In the genomic region with DNA sequence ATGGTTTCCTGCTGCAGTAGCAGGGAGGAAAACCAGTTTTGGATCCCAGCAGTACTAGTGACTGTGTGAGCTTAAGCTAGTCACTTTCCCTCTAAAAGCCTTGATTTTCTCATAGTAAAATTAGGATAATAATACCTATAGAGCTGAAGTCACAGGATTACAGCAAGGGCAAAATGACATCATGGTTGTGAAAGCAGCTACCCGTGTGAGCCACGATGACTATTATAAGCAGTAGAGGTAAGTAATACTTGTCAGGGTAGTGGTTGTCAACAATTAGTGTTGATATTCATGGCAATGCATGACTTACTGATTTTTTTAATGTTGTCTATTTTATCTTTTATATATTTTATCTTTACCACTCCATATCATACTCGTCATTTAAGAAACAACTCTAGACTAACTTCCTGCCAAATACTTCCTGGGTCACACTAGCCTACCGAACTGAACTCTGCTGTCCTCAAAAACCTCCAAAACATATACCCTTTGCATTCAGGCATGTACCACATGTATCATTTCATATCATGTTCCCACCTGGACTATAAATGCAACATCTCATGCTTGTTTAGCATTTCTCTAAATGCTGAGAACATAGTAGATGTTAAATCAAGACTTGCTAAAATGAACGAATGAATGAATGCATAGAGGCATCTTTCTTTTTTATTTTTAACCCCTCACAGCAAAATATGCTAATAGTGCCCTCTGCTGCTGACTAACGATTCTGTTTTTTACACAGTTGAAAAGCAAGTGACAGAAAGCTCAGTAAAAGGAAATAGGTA, we compare ENCODE assay signal across 7 cellular contexts.
DNase-seq lines count a peak whose midpoint lies in the region; ATAC-seq, FAIRE-seq and TF ChIP-seq lines count a peak whose summit lies in the region.

No MANE protein-coding gene starts in this region.

- no peaks in the 10 kb centered on the region for H3K9me3 ChIP-seq in HCT116 (ENCODE audit: control insufficient read depth in 1 of 2, insufficient read depth in 1 of 2, low read depth in 1 of 2, low read length in 2 of 2)

- DNase-seq in EL (peak; percentile 49), HCT116 (ENCODE audit: low read depth, low spot score) (no peak), RCC 7860 (ENCODE audit: low spot score) (peak; percentile 30), fibroblast of pulmonary artery (ENCODE audit: low read depth) (peak; percentile 54), NK-92 (lab: John Stamatoyannopoulos, UW; ENCODE audit: unreplicated experiment) (no peak)

- CTCF ChIA-PET in HCT116 (lab: Charles Lee): interaction anchor here (0.6 to 4.5 kb wide), 17 partner anchors 8 to 717 kb away, joined by 3 to 92 read pairs (median 4); no protein-coding TSS in a partner anchor

- no peaks in the 10 kb centered on the region for H3K79me2 ChIP-seq in HCT116 (ENCODE audit: insufficient read depth, low read length)

- intact Hi-C loops in HCT116 (cut with micrococcal nuclease): loop anchor here (1.0 to 2.0 kb wide), 2 partner anchors 295 to 678 kb away; no protein-coding TSS in a partner anchor

- peak; percentile 54 to 87 (median 79) for TF ChIP-seq CTCF in HCT116 (IDR thresholded peaks at IDR 0.05 in 2 of 3, conservative IDR thresholded peaks at IDR 0.05 in 1 of 3; ENCODE audit: borderline replicate concordance in 1 of 3, insufficient read depth in 1 of 3, low read depth in 2 of 3, low read length in 2 of 3)
- peak; percentile 69 for TF ChIP-seq CTCF in fibroblast of pulmonary artery (IDR thresholded peaks at IDR 0.05; ENCODE audit: low read length, missing control alignments)

- no peaks in the 10 kb centered on the region for H3K27me3 ChIP-seq in HCT116 (ENCODE audit: insufficient read depth, low read length)

- H3K4me3 ChIP-seq in HCT116 (replicated peaks in 1 of 2; ENCODE audit: low read depth in 1 of 2, low read length in 2 of 2) (no peak overlapping the region), fibroblast of pulmonary artery (replicated peaks; ENCODE audit: low read depth, low read length) (no peak overlapping the region)

- no peak for TF ChIP-seq POLR2A in HCT116 (IDR thresholded peaks at IDR 0.05; ENCODE audit: borderline replicate concordance, extremely low read depth, insufficient read depth, insufficient read length)

- peak; percentile 75 for FAIRE-seq in RCC 7860 (lab: Jason Lieb, UNC)

- ATAC-seq in HCT116: peak; percentile 58
- no peak for ATAC-seq in HG02938 (IDR thresholded peaks at IDR 0.05; ENCODE audit: unreplicated experiment)
- ATAC-seq in HG03460 (IDR thresholded peaks at IDR 0.05; ENCODE audit: unreplicated experiment): no peak

- no TSS peak for BruUV-seq in HCT116 (replicated peaks; lab: Mats Ljungman, UMichigan)

- peak; percentile 96 for TF ChIP-seq RAD21 in HCT116 (IDR thresholded peaks at IDR 0.05; ENCODE audit: low read depth)

- H3K4me1 ChIP-seq in HCT116 (ENCODE audit: control insufficient read depth in 1 of 2, insufficient read depth in 2 of 2, low read length in 2 of 2): peaks cover 2 to 13% of the 10 kb centered on the region in 2 experiments; a peak in 2 of 4 replicates

- no peak overlapping the region for H3K9ac ChIP-seq in HCT116 (ENCODE audit: low read length)

- peak overlapping the region; percentile 24 for H2AFZ ChIP-seq in HCT116 (ENCODE audit: low read depth, low read length, poor library complexity, severe bottlenecking)

- POLR2A ChIA-PET in HCT116 (lab: Charles Lee): interaction anchor here (0.9 kb wide), 1 partner anchor 676 kb away, joined by 3 read pairs; no protein-coding TSS in a partner anchor

- no peaks in the 10 kb centered on the region for H3K9me2 ChIP-seq in HCT116 (ENCODE audit: insufficient read depth)

- H3K4me2 ChIP-seq in HCT116 (ENCODE audit: low read length): no peak overlapping the region

- H3K27ac ChIP-seq in HCT116 (ENCODE audit: low read depth, low read length): no peak overlapping the region

- H4K20me1 ChIP-seq in HCT116 (ENCODE audit: insufficient read depth): no peaks in the 10 kb centered on the region

- no peaks in the 10 kb centered on the region for H3K36me3 ChIP-seq in HCT116 (ENCODE audit: control insufficient read depth in 1 of 2, insufficient read depth in 2 of 2, low read length in 2 of 2)

- RAD21 ChIA-PET in HCT116 (lab: Charles Lee; ENCODE audit: low non-redundant PET in 1 of 2, low total read pairs in 2 of 2, uncharacterized antibody in 2 of 2, unreplicated experiment in 2 of 2): interaction anchor here in 1 of 2 experiments (0.8 to 1.8 kb wide), 4 partner anchors 624 to 689 kb away, joined by 3 to 14 read pairs (median 4); no protein-coding TSS in a partner anchor

TF ChIP-seq in HCT116, 20 proteins besides CTCF, POLR2A, EP300 and RAD21:
- no peak for TF ChIP-seq ZNF274 (IDR thresholded peaks at IDR 0.05; ENCODE audit: low read depth, low read length)

Comparison
In these comparisons a context has a peak if more than half of its experiments do, and no peak if none do; other contexts are left out.
1. DNase-seq: peak in EL (single experiment), RCC 7860 (single experiment) and fibroblast of pulmonary artery (single experiment); none in HCT116 (single experiment) and NK-92 (single experiment).